ENCODE assay signal across 8 cellular contexts in genomic region chr19:2050991-2051770, GRCh38. TPM values are rescaled to one million over a fixed set of nuclear protein-coding genes. Genes with fewer than 3 reads are reported as not detected.
DNase-seq lines count a peak whose midpoint lies in the region; ATAC-seq and TF ChIP-seq lines count a peak whose summit lies in the region.

TSS of gene MKNK2 (minus strand) at chr19:2051244. CDS start at chr19:2050851, 393 bp downstream.

- peaks cover 42% of the 10 kb centered on the region for H3K36me3 Mint-ChIP-seq in dendritic cell treated with granulocyte-macrophage colony-stimulating factor and Interleukin-4, amounts not matched to agents 40 ng/mL and 50 ng/mL, for 4 days (ENCODE audit: low read depth)

- H3K27ac ChIP-seq in liver (ENCODE audit: low read depth in 1 of 2, low read length in 2 of 2): peak within 1 kb of the TSS; percentile 95 to 99

- TF ChIP-seq CTCF in liver (IDR thresholded peaks at IDR 0.05; ENCODE audit: low read depth, low read length, missing input control): peak; percentile 36

- no peaks in the 10 kb centered on the region for H3K9me3 ChIP-seq in liver (ENCODE audit: control insufficient read depth in 4 of 4, low read length in 3 of 4)

- H3K9ac ChIP-seq in liver (ENCODE audit: low read depth in 1 of 2, low read length in 2 of 2): peak within 1 kb of the TSS; percentile 67 to 99

- peak; percentile 95 for DNase-seq in Ammon's horn (ENCODE audit: low spot score)
- peak; percentile 93 for DNase-seq in NCI-H69 (lab: John Stamatoyannopoulos, UW)
- peak; percentile 93 to 94 for DNase-seq in activated CD4-positive, alpha-beta T cell treated with anti-CD3 and anti-CD28 coated beads, Interleukin-2, amount 50 U/mL, for 24 hours (ENCODE audit: low read depth in 1 of 2, low spot score in 1 of 2)
- peak; percentile 95 for DNase-seq in stimulated activated CD4-positive, alpha-beta T cell treated with anti-CD3 and anti-CD28 coated beads, Interleukin-4, amount 100 ng/mL, for 24 hours

- intact Hi-C loops in dendritic cell treated with granulocyte-macrophage colony-stimulating factor and Interleukin-4, amounts not matched to agents 40 ng/mL and 50 ng/mL, for 4 days (cut with micrococcal nuclease): loop anchor here (1.0 to 5.0 kb wide), 2 partner anchors 10 to 34 kb away; partner anchors contain the start of gene BTBD2

- WGBS in liver: 1% methylated on average over 92 of the region's 92 CpGs

- peaks cover 39 to 64% (median 48%) of the 10 kb centered on the region in 4 donors for H3K4me1 ChIP-seq in liver (ENCODE audit: control insufficient read depth in 4 of 4, insufficient read depth in 4 of 4, low read length in 3 of 4)

- peak within 1 kb of the TSS; percentile 90 for H3K27ac Mint-ChIP-seq in dendritic cell treated with granulocyte-macrophage colony-stimulating factor and Interleukin-4, amounts not matched to agents 40 ng/mL and 50 ng/mL, for 4 days

- peaks cover 0 to 2% (median 0%) of the 10 kb centered on the region in 4 donors for H3K36me3 ChIP-seq in liver (ENCODE audit: control insufficient read depth in 4 of 4, insufficient read depth in 3 of 4, low read depth in 1 of 4, low read length in 3 of 4)

- ATAC-seq in GM19035 (IDR thresholded peaks at IDR 0.05; ENCODE audit: unreplicated experiment) (peak; percentile 59), HG03354 (IDR thresholded peaks at IDR 0.05; ENCODE audit: poor library complexity, severe bottlenecking, unreplicated experiment) (peak; percentile 51)

- TF ChIP-seq RAD21 in liver (IDR thresholded peaks at IDR 0.05): no peak

- no peaks in the 10 kb centered on the region for H3K27me3 ChIP-seq in liver (ENCODE audit: control insufficient read depth in 4 of 4, insufficient read depth in 4 of 4, low read length in 3 of 4)

- H3K4me3 ChIP-seq in liver (ENCODE audit: low read depth in 1 of 3, low read length in 3 of 3): peak within 1 kb of the TSS; percentile 81 to 91 (median 84)

- peaks cover 59% of the 10 kb centered on the region for H3K4me1 Mint-ChIP-seq in dendritic cell treated with granulocyte-macrophage colony-stimulating factor and Interleukin-4, amounts not matched to agents 40 ng/mL and 50 ng/mL, for 4 days (ENCODE audit: low read depth)

- no peaks in the 10 kb centered on the region for H3K9me3 Mint-ChIP-seq in dendritic cell treated with granulocyte-macrophage colony-stimulating factor and Interleukin-4, amounts not matched to agents 40 ng/mL and 50 ng/mL, for 4 days

- no peaks in the 10 kb centered on the region for H3K27me3 Mint-ChIP-seq in dendritic cell treated with granulocyte-macrophage colony-stimulating factor and Interleukin-4, amounts not matched to agents 40 ng/mL and 50 ng/mL, for 4 days

- peak within 1 kb of the TSS; percentile 81 for H3K4me3 Mint-ChIP-seq in dendritic cell treated with granulocyte-macrophage colony-stimulating factor and Interleukin-4, amounts not matched to agents 40 ng/mL and 50 ng/mL, for 4 days

TF ChIP-seq in liver, 16 proteins besides CTCF, POLR2A, EP300 and RAD21:
- peak; percentile 31 for TF ChIP-seq YY1 (IDR thresholded peaks at IDR 0.05)
- no peak for TF ChIP-seq GABPA (IDR thresholded peaks at IDR 0.05 in 1 of 2, conservative IDR thresholded peaks at IDR 0.05 in 1 of 2)
- peak; percentile 31 for TF ChIP-seq SP1 (IDR thresholded peaks at IDR 0.05)
- no peak for TF ChIP-seq RXRA (IDR thresholded peaks at IDR 0.05)
- peak; percentile 59 for TF ChIP-seq REST (IDR thresholded peaks at IDR 0.05)
- no peak for TF ChIP-seq TAF1 (conservative IDR thresholded peaks at IDR 0.05)
- TF ChIP-seq ATF3 (IDR thresholded peaks at IDR 0.05): no peak

RNA-seq across cellular contexts. Expression of gene MKNK2, which starts in this region (rescaled TPM):
- total RNA-seq in liver: 100 to 1,000 TPM in 1 of 2 donors, 10 to 100 TPM in 1; 49.5 to 105 TPM
- 10 to 100 TPM; 24.7 to 43.3 TPM for polyA plus RNA-seq in liver

Comparison
In these comparisons a context has a peak if more than half of its experiments do, and no peak if none do; other contexts are left out.
1. Peak in every context shown above with its lines: DNase-seq, ATAC-seq, H3K4me3 ChIP-seq and H3K27ac ChIP-seq.